In the genomic region with DNA sequence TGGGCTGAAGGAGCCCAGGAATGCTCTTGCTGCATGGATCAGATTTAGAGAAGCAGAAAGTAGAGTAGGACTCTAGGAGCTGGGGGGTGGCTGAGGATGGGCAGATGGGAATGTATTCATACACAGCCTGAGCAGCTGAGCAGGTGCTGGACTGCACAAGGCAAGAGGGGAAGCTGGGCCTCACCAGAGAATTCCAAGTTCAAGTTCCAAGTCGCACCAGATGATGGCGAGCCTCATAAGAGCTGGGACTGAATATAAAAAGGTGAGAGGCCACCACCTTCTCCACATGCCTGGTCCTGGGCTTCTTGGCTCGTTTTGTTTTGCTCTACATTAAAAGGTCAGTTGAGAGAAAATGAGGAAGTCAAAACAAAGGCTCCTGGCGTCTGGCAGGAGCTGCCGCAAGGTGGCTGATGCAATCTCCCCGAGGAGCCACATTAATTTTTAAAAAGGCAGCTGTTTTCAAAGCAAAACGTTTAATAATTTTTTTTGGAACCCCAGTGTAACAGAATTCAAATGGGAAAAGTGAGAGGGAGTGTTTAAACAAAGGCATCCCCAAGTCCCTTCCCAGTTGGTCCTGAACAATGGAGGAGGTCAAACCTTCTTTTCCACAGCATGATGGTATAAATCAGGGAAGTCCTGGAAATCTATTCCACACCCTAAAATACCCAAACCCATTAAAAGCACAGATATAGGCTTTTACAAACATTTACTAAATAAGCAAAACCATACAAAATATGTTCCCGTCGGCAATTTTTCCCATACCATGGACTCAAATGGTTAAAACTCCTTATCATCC, we compare ENCODE assay signal across 8 cellular contexts. TPM values are rescaled to one million over a fixed set of nuclear protein-coding genes. Genes with fewer than 3 reads are reported as not detected.
DNase-seq lines count a peak whose midpoint lies in the region; ATAC-seq and TF ChIP-seq lines count a peak whose summit lies in the region.

No MANE protein-coding gene starts in this region.

- WGBS in right lobe of liver (ENCODE audit: insufficient coverage, low coverage, low lambda C conversion rate, missing lambda C conversion rate): 57% methylated on average over 7 of the region's 9 CpGs
- WGBS in ovary, 3 donors: 52 to 61% (median 52%) methylated on average over 9 of the region's 9 CpGs

- H3K4me1 ChIP-seq in ACC112 (ENCODE audit: control insufficient read depth, insufficient read depth, low read length, unreplicated experiment): peaks cover 26% of the 10 kb centered on the region
- peaks cover 18 to 23% of the 10 kb centered on the region in 2 experiments for H3K4me1 ChIP-seq in HCT116 (ENCODE audit: control insufficient read depth in 1 of 2, insufficient read depth in 2 of 2, low read length in 2 of 2)
- peaks cover 0 to 51% (median 14%) of the 10 kb centered on the region in 4 donors for H3K4me1 ChIP-seq in right lobe of liver
- peaks cover 6% of the 10 kb centered on the region for H3K4me1 ChIP-seq in ovary (ENCODE audit: insufficient read depth)

- peaks cover 77% of the 10 kb centered on the region for H3K36me3 Mint-ChIP-seq in activated T-helper 17 cell treated with anti-CD3 and anti-CD28 coated beads, Interleukin-2, amount 50 U/mL, for 72 hours (ENCODE audit: low read depth)

- POLR2A ChIA-PET in HCT116 (lab: Charles Lee): interaction anchor here (2.1 kb wide), 1 partner anchor 8 kb away, joined by 12 read pairs; no protein-coding TSS in a partner anchor

- intact Hi-C loops in HCT116 (cut with micrococcal nuclease) (loop anchor here (10.0 kb wide), 2 partner anchors 266 to 466 kb away; no protein-coding TSS in a partner anchor), right lobe of liver (cut with DNase I) (no loop called here), ovary (cut with DNase I) (loop anchor here in 3 of 4 donors (10.0 kb wide), 4 partner anchors 166 to 476 kb away; partner anchors contain the start of gene AGBL3 (in 1 of the 3))

- peak overlapping the region; percentile 17; the same call in 1 of the 2 replicates for H3K4me3 ChIP-seq in ACC112 (ENCODE audit: low read depth, low read length)
- no peak overlapping the region for H3K4me3 ChIP-seq in HCT116 (replicated peaks in 1 of 2; ENCODE audit: low read depth in 1 of 2, low read length in 2 of 2)
- no peak overlapping the region for H3K4me3 ChIP-seq in right lobe of liver
- H3K4me3 ChIP-seq in ovary: no peak overlapping the region

- RAD21 ChIA-PET in HCT116 (lab: Charles Lee; ENCODE audit: low non-redundant PET in 1 of 2, low total read pairs in 2 of 2, uncharacterized antibody in 2 of 2, unreplicated experiment in 2 of 2): no interaction called here

- no peaks in the 10 kb centered on the region for H3K9me2 ChIP-seq in HCT116 (ENCODE audit: insufficient read depth)

- peak overlapping the region; percentile 91 for H3K27ac Mint-ChIP-seq in activated T-helper 17 cell treated with anti-CD3 and anti-CD28 coated beads, Interleukin-2, amount 50 U/mL, for 72 hours

- H3K27ac ChIP-seq in ACC112 (ENCODE audit: low read depth, low read length): peak overlapping the region; percentile 83
- peak overlapping the region; percentile 50 for H3K27ac ChIP-seq in HCT116 (ENCODE audit: low read depth, low read length)
- peak overlapping the region; percentile 16 to 68 (median 48) for H3K27ac ChIP-seq in right lobe of liver
- peak overlapping the region in 1 of 2 donors; percentile 0 for H3K27ac ChIP-seq in ovary

- no peak for TF ChIP-seq POLR2A in HCT116 (IDR thresholded peaks at IDR 0.05; ENCODE audit: borderline replicate concordance, extremely low read depth, insufficient read depth, insufficient read length)
- no peak for TF ChIP-seq POLR2A in right lobe of liver (IDR thresholded peaks at IDR 0.05)
- no peak for TF ChIP-seq POLR2A in ovary (IDR thresholded peaks at IDR 0.05)

- CTCF ChIA-PET in HCT116 (lab: Charles Lee): interaction anchor here (0.6 to 1.9 kb wide), 2 partner anchors 8 to 33 kb away, joined by 3 to 25 read pairs; no protein-coding TSS in a partner anchor

- DNase-seq in HCT116 (ENCODE audit: low read depth, low spot score) (no peak), right lobe of liver (no peak), NCI-H524 (lab: John Stamatoyannopoulos, UW) (no peak), ovary (no peak)

- H3K9me3 Mint-ChIP-seq in activated T-helper 17 cell treated with anti-CD3 and anti-CD28 coated beads, Interleukin-2, amount 50 U/mL, for 72 hours: peaks cover 16% of the 10 kb centered on the region

- TF ChIP-seq CTCF in HCT116 (IDR thresholded peaks at IDR 0.05 in 2 of 3, conservative IDR thresholded peaks at IDR 0.05 in 1 of 3; ENCODE audit: borderline replicate concordance in 1 of 3, insufficient read depth in 1 of 3, low read depth in 2 of 3, low read length in 2 of 3) (no peak), right lobe of liver (IDR thresholded peaks at IDR 0.05) (no peak), ovary (IDR thresholded peaks at IDR 0.05) (no peak)

- peaks cover 25% of the 10 kb centered on the region for H3K4me1 Mint-ChIP-seq in activated T-helper 17 cell treated with anti-CD3 and anti-CD28 coated beads, Interleukin-2, amount 50 U/mL, for 72 hours

- H3K9ac ChIP-seq in HCT116 (ENCODE audit: low read length): no peak overlapping the region

- H3K36me3 ChIP-seq in ACC112 (ENCODE audit: insufficient read depth, low read length) (peaks cover 43% of the 10 kb centered on the region), HCT116 (ENCODE audit: control insufficient read depth in 1 of 2, insufficient read depth in 2 of 2, low read length in 2 of 2) (peaks cover 0 to 14% of the 10 kb centered on the region in 2 experiments; a peak in 1 of 4 replicates), right lobe of liver (peaks cover 0 to 20% (median 1%) of the 10 kb centered on the region in 4 donors), ovary (no peaks in the 10 kb centered on the region)

- H3K79me2 ChIP-seq in ACC112 (ENCODE audit: control insufficient read depth, insufficient read depth, low read length, unreplicated experiment) (peaks cover 34% of the 10 kb centered on the region), HCT116 (ENCODE audit: insufficient read depth, low read length) (no peaks in the 10 kb centered on the region)

- no peak for TF ChIP-seq EP300 in ovary (IDR thresholded peaks at IDR 0.05)

- peak overlapping the region; percentile 12; the same call in 1 of the 2 replicates for H3K4me2 ChIP-seq in HCT116 (ENCODE audit: low read length)

- H3K4me3 Mint-ChIP-seq in activated T-helper 17 cell treated with anti-CD3 and anti-CD28 coated beads, Interleukin-2, amount 50 U/mL, for 72 hours: peak overlapping the region; percentile 67

- peaks cover 0 to 11% of the 10 kb centered on the region in 2 experiments; a peak in 1 of 4 replicates for H3K9me3 ChIP-seq in HCT116 (ENCODE audit: control insufficient read depth in 1 of 2, insufficient read depth in 1 of 2, low read depth in 1 of 2, low read length in 2 of 2)
- no peaks in the 10 kb centered on the region for H3K9me3 ChIP-seq in right lobe of liver
- no peaks in the 10 kb centered on the region for H3K9me3 ChIP-seq in ovary

- H4K20me1 ChIP-seq in HCT116 (ENCODE audit: insufficient read depth): no peaks in the 10 kb centered on the region

- no TSS peak for BruUV-seq in HCT116 (replicated peaks; lab: Mats Ljungman, UMichigan)

- H3K27me3 Mint-ChIP-seq in activated T-helper 17 cell treated with anti-CD3 and anti-CD28 coated beads, Interleukin-2, amount 50 U/mL, for 72 hours: no peaks in the 10 kb centered on the region

- H3K27me3 ChIP-seq in ACC112 (ENCODE audit: insufficient read depth, low read length) (no peaks in the 10 kb centered on the region), HCT116 (ENCODE audit: insufficient read depth, low read length) (no peaks in the 10 kb centered on the region), right lobe of liver (no peaks in the 10 kb centered on the region), ovary (no peaks in the 10 kb centered on the region)

- peak; percentile 26 for ATAC-seq in HCT116
- ATAC-seq in activated T-helper 17 cell treated with anti-CD3 and anti-CD28 coated beads, Interleukin-2, amount 50 U/mL, for 72 hours (replicated peaks): no peak
- peak; percentile 4 to 14 (median 12) for ATAC-seq in right lobe of liver
- no peak for ATAC-seq in HG03135 (IDR thresholded peaks at IDR 0.05; ENCODE audit: unreplicated experiment)
- ATAC-seq in HG02763 (IDR thresholded peaks at IDR 0.05; ENCODE audit: unreplicated experiment): no peak

- H2AFZ ChIP-seq in ACC112 (ENCODE audit: low read length, unreplicated experiment) (no peak overlapping the region), HCT116 (ENCODE audit: low read depth, low read length, poor library complexity, severe bottlenecking) (no peak overlapping the region)

- TF ChIP-seq RAD21 in HCT116 (IDR thresholded peaks at IDR 0.05; ENCODE audit: low read depth): no peak

TF ChIP-seq in HCT116, 20 proteins besides CTCF, POLR2A, EP300 and RAD21:
- TF ChIP-seq ZNF274 (IDR thresholded peaks at IDR 0.05; ENCODE audit: low read depth, low read length) (no peak), EGR1 (IDR thresholded peaks at IDR 0.05; ENCODE audit: low read depth) (no peak), SIN3A (IDR thresholded peaks at IDR 0.05; ENCODE audit: low read depth) (no peak), SP1 (IDR thresholded peaks at IDR 0.05; ENCODE audit: low read depth) (no peak), JUND (IDR thresholded peaks at IDR 0.05) (no peak), CEBPB (IDR thresholded peaks at IDR 0.05; ENCODE audit: low read depth) (no peak), SRF (IDR thresholded peaks at IDR 0.05; ENCODE audit: low read depth) (no peak)

RNA-seq across cellular contexts. Expression of gene CYREN, which starts 9.5 kb away (rescaled TPM):
- total RNA-seq in HCT116 (2021; ENCODE audit: unreplicated experiment) (54.5 TPM), right lobe of liver (10 to 100 TPM; 11.5 to 17.1 (median 15.0) TPM), ovary (10 to 100 TPM; 25.4 to 54.2 (median 40.2) TPM)
- polyA plus RNA-seq in HCT116 (2012): 24.6 and 32.8 TPM in 2 replicates
- 10 to 100 TPM; 26.9 to 30.5 TPM for total RNA-seq in activated T-helper 17 cell treated with anti-CD3 and anti-CD28 coated beads, Interleukin-2, amount 50 U/mL, for 72 hours
- 10 to 100 TPM; 21.1 to 24.1 TPM for polyA plus RNA-seq in ovary

RNA-seq across cellular contexts. Expression of gene TMEM140, which starts 13.2 kb away (rescaled TPM):
- total RNA-seq in HCT116 (2021; ENCODE audit: unreplicated experiment): not detected
- 7.9 and 9.1 TPM in 2 replicates for polyA plus RNA-seq in HCT116 (2012)
- 10 to 100 TPM; 11.7 to 16.6 TPM for total RNA-seq in activated T-helper 17 cell treated with anti-CD3 and anti-CD28 coated beads, Interleukin-2, amount 50 U/mL, for 72 hours
- total RNA-seq in right lobe of liver: 10 to 100 TPM; 31.2 to 58.9 (median 37.4) TPM
- total RNA-seq in ovary: 1 to 10 TPM; 5.9 to 9.3 (median 8.4) TPM
- polyA plus RNA-seq in ovary: 10 to 100 TPM; 13.0 to 25.0 TPM

RNA-seq across cellular contexts. Expression of gene WDR91, which starts 50.3 kb away (rescaled TPM):
- 10.1 TPM for total RNA-seq in HCT116 (2021; ENCODE audit: unreplicated experiment)
- polyA plus RNA-seq in HCT116 (2012): 7.1 and 7.9 TPM in 2 replicates
- total RNA-seq in activated T-helper 17 cell treated with anti-CD3 and anti-CD28 coated beads, Interleukin-2, amount 50 U/mL, for 72 hours: 1 to 10 TPM; 7.8 to 8.6 TPM
- 10 to 100 TPM in 1 of 6 experiments, 1 to 10 TPM in 5; 6.0 to 11.5 (median 8.6) TPM for total RNA-seq in right lobe of liver
- total RNA-seq in ovary: 10 to 100 TPM; 14.7 to 56.3 (median 32.7) TPM
- polyA plus RNA-seq in ovary: 10 to 100 TPM; 12.6 to 17.7 TPM

Comparison
In these comparisons a context has a peak if more than half of its experiments do, and no peak if none do; other contexts are left out.
1. ATAC-seq: peak in HCT116 (single experiment) and right lobe of liver (4 of 4); none in activated T-helper 17 cell treated with anti-CD3 and anti-CD28 coated beads, Interleukin-2, amount 50 U/mL, for 72 hours (single experiment), HG03135 (single experiment) and HG02763 (single experiment).
2. intact Hi-C loops: an anchor here in HCT116 (10.0 kb wide) and ovary (10.0 kb wide); none called in right lobe of liver.